In the genomic region with DNA sequence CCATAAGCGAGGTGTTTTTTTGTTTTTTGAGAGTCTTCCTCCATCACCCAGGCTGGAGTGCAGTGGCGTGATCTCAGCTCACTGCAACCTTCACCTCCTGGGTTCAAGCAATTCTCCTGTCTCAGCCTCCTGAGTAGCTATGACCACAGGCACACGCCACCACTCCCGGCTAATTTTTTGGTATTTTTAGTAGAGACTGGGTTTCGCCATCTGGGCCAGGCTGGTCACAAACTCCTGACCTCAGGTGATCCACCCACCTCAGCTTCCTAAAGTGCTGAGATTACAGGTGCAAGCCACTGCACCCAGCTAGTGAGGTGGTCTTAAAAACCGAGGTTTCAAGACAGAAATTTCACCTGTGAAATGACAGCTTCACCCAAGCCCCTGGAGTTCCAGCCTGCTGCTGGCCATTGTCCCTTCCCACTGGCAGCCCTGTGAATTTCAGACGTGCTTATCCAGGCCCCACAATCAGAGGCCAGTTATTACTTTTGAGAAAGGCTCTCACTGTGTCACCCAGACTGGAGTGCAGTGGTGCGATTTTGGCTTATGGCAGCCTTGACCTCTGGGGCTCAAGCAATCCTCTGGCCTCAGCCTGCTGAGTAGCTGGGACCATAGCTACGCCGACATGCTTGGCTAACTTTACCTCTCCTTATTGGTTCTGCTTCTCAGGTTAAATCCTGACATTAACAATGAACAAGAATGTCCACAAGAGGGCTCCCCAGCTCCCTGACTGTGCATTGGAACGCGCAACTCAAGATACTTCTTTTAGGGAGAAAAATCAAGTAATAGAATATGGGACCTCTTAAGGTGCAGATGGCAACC, we compare ENCODE assay signal across 1 cellular context.
TF ChIP-seq lines count a peak whose summit lies in the region.

No MANE protein-coding gene starts in this region.

TF ChIP-seq in K562, 482 proteins besides CTCF, POLR2A, EP300 and RAD21 (continued from another document and continues in another):
- TF ChIP-seq, protein P1, sequence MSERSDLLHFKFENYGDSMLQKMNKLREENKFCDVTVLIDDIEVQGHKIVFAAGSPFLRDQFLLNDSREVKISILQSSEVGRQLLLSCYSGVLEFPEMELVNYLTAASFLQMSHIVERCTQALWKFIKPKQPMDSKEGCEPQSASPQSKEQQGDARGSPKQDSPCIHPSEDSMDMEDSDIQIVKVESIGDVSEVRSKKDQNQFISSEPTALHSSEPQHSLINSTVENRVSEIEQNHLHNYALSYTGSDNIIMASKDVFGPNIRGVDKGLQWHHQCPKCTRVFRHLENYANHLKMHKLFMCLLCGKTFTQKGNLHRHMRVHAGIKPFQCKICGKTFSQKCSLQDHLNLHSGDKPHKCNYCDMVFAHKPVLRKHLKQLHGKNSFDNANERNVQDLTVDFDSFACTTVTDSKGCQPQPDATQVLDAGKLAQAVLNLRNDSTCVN (CRISPR knock-in tag; IDR thresholded peaks at IDR 0.05) = no peak
- TF ChIP-seq, protein P2, sequence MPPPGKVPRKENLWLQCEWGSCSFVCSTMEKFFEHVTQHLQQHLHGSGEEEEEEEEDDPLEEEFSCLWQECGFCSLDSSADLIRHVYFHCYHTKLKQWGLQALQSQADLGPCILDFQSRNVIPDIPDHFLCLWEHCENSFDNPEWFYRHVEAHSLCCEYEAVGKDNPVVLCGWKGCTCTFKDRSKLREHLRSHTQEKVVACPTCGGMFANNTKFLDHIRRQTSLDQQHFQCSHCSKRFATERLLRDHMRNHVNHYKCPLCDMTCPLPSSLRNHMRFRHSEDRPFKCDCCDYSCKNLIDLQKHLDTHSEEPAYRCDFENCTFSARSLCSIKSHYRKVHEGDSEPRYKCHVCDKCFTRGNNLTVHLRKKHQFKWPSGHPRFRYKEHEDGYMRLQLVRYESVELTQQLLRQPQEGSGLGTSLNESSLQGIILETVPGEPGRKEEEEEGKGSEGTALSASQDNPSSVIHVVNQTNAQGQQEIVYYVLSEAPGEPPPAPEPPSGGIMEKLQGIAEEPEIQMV (tag; conservative IDR thresholded peaks at IDR 0.05; ENCODE audit: low read depth) = no peak
- TF ChIP-seq IRF9 (tag; IDR thresholded peaks at IDR 0.05) (no peak), ZNF41 (CRISPR knock-in tag; conservative IDR thresholded peaks at IDR 0.05) (no peak), ZNF197 (CRISPR knock-in tag; IDR thresholded peaks at IDR 0.05; ENCODE audit: low read depth) (no peak), CTBP1 (IDR thresholded peaks at IDR 0.05; ENCODE audit: borderline replicate concordance) (no peak), SUPT5H (IDR thresholded peaks at IDR 0.05) (peak; percentile 41; the same call in 1 of the 2 replicates), SNAPC5 (CRISPR knock-in tag; IDR thresholded peaks at IDR 0.05) (no peak), SMARCA5 (IDR thresholded peaks at IDR 0.05) (no peak), ZNF668 (CRISPR knock-in tag; IDR thresholded peaks at IDR 0.05) (no peak), KLF16 (IDR thresholded peaks at IDR 0.05) (0 out of 2 replicates have a peak, but pooled peaks have one; percentile 18), MAFK (IDR thresholded peaks at IDR 0.05; ENCODE audit: low read length) (0 out of 2 replicates have a peak, but pooled peaks have one; percentile 5), ZNF217 (CRISPR knock-in tag; IDR thresholded peaks at IDR 0.05) (no peak), FOXM1 (IDR thresholded peaks at IDR 0.05; ENCODE audit: low read depth) (no peak), FOXM1 (CRISPR knock-in tag; IDR thresholded peaks at IDR 0.05; ENCODE audit: low read depth) (0 out of 2 replicates have a peak, but pooled peaks have one; percentile 63), NELFE (IDR thresholded peaks at IDR 0.05; ENCODE audit: insufficient read depth, insufficient read length) (no peak), PTBP1 (IDR thresholded peaks at IDR 0.05; ENCODE audit: low read depth, low read length) (no peak), NFIC (IDR thresholded peaks at IDR 0.05) (0 out of 2 replicates have a peak, but pooled peaks have one; percentile 27), ZNF444 (CRISPR knock-in tag; IDR thresholded peaks at IDR 0.05) (no peak), CBFB (CRISPR knock-in tag; IDR thresholded peaks at IDR 0.05) (peak; percentile 49; the same call in 1 of the 2 replicates), SMARCC2 (IDR thresholded peaks at IDR 0.05; ENCODE audit: low read depth) (no peak), SIRT6 (IDR thresholded peaks at IDR 0.05; ENCODE audit: low read depth, low read length) (peak; percentile 73), LEF1 (IDR thresholded peaks at IDR 0.05) (no peak), FOXA3 (CRISPR knock-in tag; conservative IDR thresholded peaks at IDR 0.05 in 1 of 2, IDR thresholded peaks at IDR 0.05 in 1 of 2) (no peak), TSC22D4 (tag; IDR thresholded peaks at IDR 0.05) (no peak), RB1 (IDR thresholded peaks at IDR 0.05; ENCODE audit: low read depth) (0 out of 2 replicates have a peak, but pooled peaks have one; percentile 16), MNT (conservative IDR thresholded peaks at IDR 0.05) (no peak), YBX1 (IDR thresholded peaks at IDR 0.05) (no peak), CHD2 (IDR thresholded peaks at IDR 0.05; ENCODE audit: low read depth, low read length) (no peak), JUNB (CRISPR knock-in tag; conservative IDR thresholded peaks at IDR 0.05) (no peak), PML (IDR thresholded peaks at IDR 0.05; ENCODE audit: low read length) (no peak; the same call in none of the 2 replicates), ETV6 (IDR thresholded peaks at IDR 0.05; ENCODE audit: borderline replicate concordance in 1 of 2, low read depth in 2 of 2, low read length in 1 of 2) (no peak), ETV6 (CRISPR knock-in tag; IDR thresholded peaks at IDR 0.05; ENCODE audit: borderline replicate concordance) (no peak), RBM15 (IDR thresholded peaks at IDR 0.05; ENCODE audit: insufficient read depth, low read length) (no peak), MBD2 (IDR thresholded peaks at IDR 0.05; ENCODE audit: borderline replicate concordance, low read depth) (no peak)
- TF ChIP-seq, protein P3, sequence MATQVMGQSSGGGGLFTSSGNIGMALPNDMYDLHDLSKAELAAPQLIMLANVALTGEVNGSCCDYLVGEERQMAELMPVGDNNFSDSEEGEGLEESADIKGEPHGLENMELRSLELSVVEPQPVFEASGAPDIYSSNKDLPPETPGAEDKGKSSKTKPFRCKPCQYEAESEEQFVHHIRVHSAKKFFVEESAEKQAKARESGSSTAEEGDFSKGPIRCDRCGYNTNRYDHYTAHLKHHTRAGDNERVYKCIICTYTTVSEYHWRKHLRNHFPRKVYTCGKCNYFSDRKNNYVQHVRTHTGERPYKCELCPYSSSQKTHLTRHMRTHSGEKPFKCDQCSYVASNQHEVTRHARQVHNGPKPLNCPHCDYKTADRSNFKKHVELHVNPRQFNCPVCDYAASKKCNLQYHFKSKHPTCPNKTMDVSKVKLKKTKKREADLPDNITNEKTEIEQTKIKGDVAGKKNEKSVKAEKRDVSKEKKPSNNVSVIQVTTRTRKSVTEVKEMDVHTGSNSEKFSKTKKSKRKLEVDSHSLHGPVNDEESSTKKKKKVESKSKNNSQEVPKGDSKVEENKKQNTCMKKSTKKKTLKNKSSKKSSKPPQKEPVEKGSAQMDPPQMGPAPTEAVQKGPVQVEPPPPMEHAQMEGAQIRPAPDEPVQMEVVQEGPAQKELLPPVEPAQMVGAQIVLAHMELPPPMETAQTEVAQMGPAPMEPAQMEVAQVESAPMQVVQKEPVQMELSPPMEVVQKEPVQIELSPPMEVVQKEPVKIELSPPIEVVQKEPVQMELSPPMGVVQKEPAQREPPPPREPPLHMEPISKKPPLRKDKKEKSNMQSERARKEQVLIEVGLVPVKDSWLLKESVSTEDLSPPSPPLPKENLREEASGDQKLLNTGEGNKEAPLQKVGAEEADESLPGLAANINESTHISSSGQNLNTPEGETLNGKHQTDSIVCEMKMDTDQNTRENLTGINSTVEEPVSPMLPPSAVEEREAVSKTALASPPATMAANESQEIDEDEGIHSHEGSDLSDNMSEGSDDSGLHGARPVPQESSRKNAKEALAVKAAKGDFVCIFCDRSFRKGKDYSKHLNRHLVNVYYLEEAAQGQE (CRISPR knock-in tag; IDR thresholded peaks at IDR 0.05; ENCODE audit: low read depth) = no peak
- TF ChIP-seq, protein P4, sequence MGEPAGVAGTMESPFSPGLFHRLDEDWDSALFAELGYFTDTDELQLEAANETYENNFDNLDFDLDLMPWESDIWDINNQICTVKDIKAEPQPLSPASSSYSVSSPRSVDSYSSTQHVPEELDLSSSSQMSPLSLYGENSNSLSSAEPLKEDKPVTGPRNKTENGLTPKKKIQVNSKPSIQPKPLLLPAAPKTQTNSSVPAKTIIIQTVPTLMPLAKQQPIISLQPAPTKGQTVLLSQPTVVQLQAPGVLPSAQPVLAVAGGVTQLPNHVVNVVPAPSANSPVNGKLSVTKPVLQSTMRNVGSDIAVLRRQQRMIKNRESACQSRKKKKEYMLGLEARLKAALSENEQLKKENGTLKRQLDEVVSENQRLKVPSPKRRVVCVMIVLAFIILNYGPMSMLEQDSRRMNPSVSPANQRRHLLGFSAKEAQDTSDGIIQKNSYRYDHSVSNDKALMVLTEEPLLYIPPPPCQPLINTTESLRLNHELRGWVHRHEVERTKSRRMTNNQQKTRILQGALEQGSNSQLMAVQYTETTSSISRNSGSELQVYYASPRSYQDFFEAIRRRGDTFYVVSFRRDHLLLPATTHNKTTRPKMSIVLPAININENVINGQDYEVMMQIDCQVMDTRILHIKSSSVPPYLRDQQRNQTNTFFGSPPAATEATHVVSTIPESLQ (CRISPR knock-in tag; IDR thresholded peaks at IDR 0.05) = no peak
- TF ChIP-seq, protein P5, sequence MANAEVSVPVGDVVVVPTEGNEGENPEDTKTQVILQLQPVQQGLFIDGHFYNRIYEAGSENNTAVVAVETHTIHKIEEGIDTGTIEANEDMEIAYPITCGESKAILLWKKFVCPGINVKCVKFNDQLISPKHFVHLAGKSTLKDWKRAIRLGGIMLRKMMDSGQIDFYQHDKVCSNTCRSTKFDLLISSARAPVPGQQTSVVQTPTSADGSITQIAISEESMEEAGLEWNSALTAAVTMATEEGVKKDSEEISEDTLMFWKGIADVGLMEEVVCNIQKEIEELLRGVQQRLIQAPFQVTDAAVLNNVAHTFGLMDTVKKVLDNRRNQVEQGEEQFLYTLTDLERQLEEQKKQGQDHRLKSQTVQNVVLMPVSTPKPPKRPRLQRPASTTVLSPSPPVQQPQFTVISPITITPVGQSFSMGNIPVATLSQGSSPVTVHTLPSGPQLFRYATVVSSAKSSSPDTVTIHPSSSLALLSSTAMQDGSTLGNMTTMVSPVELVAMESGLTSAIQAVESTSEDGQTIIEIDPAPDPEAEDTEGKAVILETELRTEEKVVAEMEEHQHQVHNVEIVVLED (CRISPR knock-in tag; IDR thresholded peaks at IDR 0.05) = no peak
- TF ChIP-seq, protein P6, sequence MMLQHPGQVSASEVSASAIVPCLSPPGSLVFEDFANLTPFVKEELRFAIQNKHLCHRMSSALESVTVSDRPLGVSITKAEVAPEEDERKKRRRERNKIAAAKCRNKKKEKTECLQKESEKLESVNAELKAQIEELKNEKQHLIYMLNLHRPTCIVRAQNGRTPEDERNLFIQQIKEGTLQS (IDR thresholded peaks at IDR 0.05) = no peak
- TF ChIP-seq, protein P6 (CRISPR knock-in tag; conservative IDR thresholded peaks at IDR 0.05) = 0 out of 2 replicates have a peak, but pooled peaks have one; percentile 49
- TF ChIP-seq, protein P7, sequence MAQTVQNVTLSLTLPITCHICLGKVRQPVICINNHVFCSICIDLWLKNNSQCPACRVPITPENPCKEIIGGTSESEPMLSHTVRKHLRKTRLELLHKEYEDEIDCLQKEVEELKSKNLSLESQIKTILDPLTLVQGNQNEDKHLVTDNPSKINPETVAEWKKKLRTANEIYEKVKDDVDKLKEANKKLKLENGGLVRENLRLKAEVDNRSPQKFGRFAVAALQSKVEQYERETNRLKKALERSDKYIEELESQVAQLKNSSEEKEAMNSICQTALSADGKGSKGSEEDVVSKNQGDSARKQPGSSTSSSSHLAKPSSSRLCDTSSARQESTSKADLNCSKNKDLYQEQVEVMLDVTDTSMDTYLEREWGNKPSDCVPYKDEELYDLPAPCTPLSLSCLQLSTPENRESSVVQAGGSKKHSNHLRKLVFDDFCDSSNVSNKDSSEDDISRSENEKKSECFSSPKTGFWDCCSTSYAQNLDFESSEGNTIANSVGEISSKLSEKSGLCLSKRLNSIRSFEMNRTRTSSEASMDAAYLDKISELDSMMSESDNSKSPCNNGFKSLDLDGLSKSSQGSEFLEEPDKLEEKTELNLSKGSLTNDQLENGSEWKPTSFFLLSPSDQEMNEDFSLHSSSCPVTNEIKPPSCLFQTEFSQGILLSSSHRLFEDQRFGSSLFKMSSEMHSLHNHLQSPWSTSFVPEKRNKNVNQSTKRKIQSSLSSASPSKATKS (CRISPR knock-in tag; IDR thresholded peaks at IDR 0.05) = no peak
- TF ChIP-seq, protein P8, sequence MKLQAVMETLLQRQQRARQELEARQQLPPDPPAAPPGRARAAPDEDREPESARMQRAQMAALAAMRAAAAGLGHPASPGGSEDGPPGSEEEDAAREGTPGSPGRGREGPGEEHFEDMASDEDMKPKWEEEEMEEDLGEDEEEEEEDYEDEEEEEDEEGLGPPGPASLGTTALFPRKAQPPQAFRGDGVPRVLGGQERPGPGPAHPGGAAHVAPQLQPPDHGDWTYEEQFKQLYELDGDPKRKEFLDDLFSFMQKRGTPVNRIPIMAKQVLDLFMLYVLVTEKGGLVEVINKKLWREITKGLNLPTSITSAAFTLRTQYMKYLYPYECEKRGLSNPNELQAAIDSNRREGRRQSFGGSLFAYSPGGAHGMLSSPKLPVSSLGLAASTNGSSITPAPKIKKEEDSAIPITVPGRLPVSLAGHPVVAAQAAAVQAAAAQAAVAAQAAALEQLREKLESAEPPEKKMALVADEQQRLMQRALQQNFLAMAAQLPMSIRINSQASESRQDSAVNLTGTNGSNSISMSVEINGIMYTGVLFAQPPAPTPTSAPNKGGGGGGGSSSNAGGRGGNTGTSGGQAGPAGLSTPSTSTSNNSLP (IDR thresholded peaks at IDR 0.05; ENCODE audit: borderline replicate concordance, low read depth, low read length) = no peak
